In genomic region chr13:30623392-30623791, GRCh38 we compare ENCODE assay signal across 16 cellular contexts. TPM values are rescaled to one million over a fixed set of nuclear protein-coding genes. Genes with fewer than 3 reads are reported as not detected.
DNase-seq lines count a peak whose midpoint lies in the region; ATAC-seq and TF ChIP-seq lines count a peak whose summit lies in the region.
"Had no signal": no experiment of that assay in that cellular context is flagged by ENCODE, and none has a peak within 500 bp of the region (broad histone marks: within the 10 kb centered on the region; RNA-seq: fewer than 3 reads in every experiment).

No MANE protein-coding gene starts in this region.

- no peak for ATAC-seq in activated CD8-positive, alpha-beta T cell treated with anti-CD3 and anti-CD28 coated beads for 36 hours
- ATAC-seq in activated CD8-positive, alpha-beta T cell treated with anti-CD3 and anti-CD28 coated beads, Interleukin-2, amount 10 ng/mL, durations not matched to agents 7 days and 5 days, result no peak
- no peak for ATAC-seq in T-cell (replicated peaks in 1 of 4)
- ATAC-seq in activated T-helper 17 cell treated with anti-CD3 and anti-CD28 coated beads, Interleukin-2, amount 50 U/mL, for 72 hours (replicated peaks), result no peak
- no peak for ATAC-seq in lower lobe of right lung
- ATAC-seq: GM12878 had no signal

- peak overlapping the region; percentile 19 for H3K27ac Mint-ChIP-seq in activated CD8-positive, alpha-beta T cell treated with anti-CD3 and anti-CD28 coated beads for 36 hours
- no peak overlapping the region for H3K27ac Mint-ChIP-seq in activated CD8-positive, alpha-beta T cell treated with anti-CD3 and anti-CD28 coated beads, Interleukin-2, amount 10 ng/mL, durations not matched to agents 7 days and 5 days
- peak overlapping the region; percentile 8 to 55 for H3K27ac Mint-ChIP-seq in T-cell
- no peak overlapping the region for H3K27ac Mint-ChIP-seq in activated T-helper 17 cell treated with anti-CD3 and anti-CD28 coated beads, Interleukin-2, amount 50 U/mL, for 72 hours
- no peak overlapping the region for H3K27ac Mint-ChIP-seq in activated T-helper 2 cell treated with anti-CD3 and anti-CD28 coated beads, Interferon-gamma antibody, Interleukin-2, Interleukin-4, amounts not matched to agents 10 μg/mL and 5 μg/mL and 100 μg/mL, durations not matched to agents 14 hours and 24 hours and 36 hours
- H3K27ac Mint-ChIP-seq: H9 had no signal

- H3K4me1 Mint-ChIP-seq in activated CD8-positive, alpha-beta T cell treated with anti-CD3 and anti-CD28 coated beads for 36 hours (ENCODE audit: low read depth), result peaks cover 45% of the 10 kb centered on the region
- H3K4me1 Mint-ChIP-seq in activated CD8-positive, alpha-beta T cell treated with anti-CD3 and anti-CD28 coated beads, Interleukin-2, amount 10 ng/mL, durations not matched to agents 7 days and 5 days (ENCODE audit: low read depth), result peaks cover 48% of the 10 kb centered on the region
- H3K4me1 Mint-ChIP-seq in T-cell, result peaks cover 40 to 46% (median 44%) of the 10 kb centered on the region in 3 donors
- H3K4me1 Mint-ChIP-seq in activated T-helper 17 cell treated with anti-CD3 and anti-CD28 coated beads, Interleukin-2, amount 50 U/mL, for 72 hours, result peaks cover 10% of the 10 kb centered on the region
- H3K4me1 Mint-ChIP-seq in activated T-helper 2 cell treated with anti-CD3 and anti-CD28 coated beads, Interferon-gamma antibody, Interleukin-2, Interleukin-4, amounts not matched to agents 10 μg/mL and 5 μg/mL and 100 μg/mL, durations not matched to agents 14 hours and 24 hours and 36 hours (ENCODE audit: low read depth), result peaks cover 34% of the 10 kb centered on the region

- H3K27ac ChIP-seq in lower lobe of right lung, result no peak overlapping the region

- H3K36me3 Mint-ChIP-seq in activated CD8-positive, alpha-beta T cell treated with anti-CD3 and anti-CD28 coated beads for 36 hours (ENCODE audit: low read depth), result peaks cover 36% of the 10 kb centered on the region
- peaks cover 49% of the 10 kb centered on the region for H3K36me3 Mint-ChIP-seq in activated CD8-positive, alpha-beta T cell treated with anti-CD3 and anti-CD28 coated beads, Interleukin-2, amount 10 ng/mL, durations not matched to agents 7 days and 5 days (ENCODE audit: low read depth)
- H3K36me3 Mint-ChIP-seq in T-cell, result peaks cover 30% of the 10 kb centered on the region
- peaks cover 67% of the 10 kb centered on the region for H3K36me3 Mint-ChIP-seq in activated T-helper 17 cell treated with anti-CD3 and anti-CD28 coated beads, Interleukin-2, amount 50 U/mL, for 72 hours (ENCODE audit: low read depth)
- H3K36me3 Mint-ChIP-seq in activated T-helper 2 cell treated with anti-CD3 and anti-CD28 coated beads, Interferon-gamma antibody, Interleukin-2, Interleukin-4, amounts not matched to agents 10 μg/mL and 5 μg/mL and 100 μg/mL, durations not matched to agents 14 hours and 24 hours and 36 hours (ENCODE audit: low read depth), result peaks cover 39% of the 10 kb centered on the region

- H3K4me3 ChIP-seq in choroid plexus epithelial cell (ENCODE audit: low read depth, low read length), result no peak overlapping the region
- no peak overlapping the region for H3K4me3 ChIP-seq in lower lobe of right lung
- H3K4me3 ChIP-seq: GM12878 had no signal

- POLR2A ChIA-PET in activated CD8-positive, alpha-beta T cell treated with anti-CD3 and anti-CD28 coated beads for 36 hours (lab: Charles Lee), result interaction anchor here (0.6 kb wide), 1 partner anchor 117 kb away, joined by 4 read pairs; no protein-coding TSS in a partner anchor
- POLR2A ChIA-PET in activated CD8-positive, alpha-beta T cell treated with anti-CD3 and anti-CD28 coated beads, Interleukin-2, amount 10 ng/mL, durations not matched to agents 7 days and 5 days (lab: Charles Lee), result no interaction called here
- POLR2A ChIA-PET in T-cell (lab: Charles Lee), result no interaction called here

- no peak for DNase-seq in activated CD8-positive, alpha-beta T cell treated with anti-CD3 and anti-CD28 coated beads for 36 hours
- DNase-seq in activated CD8-positive, alpha-beta T cell treated with anti-CD3 and anti-CD28 coated beads, Interleukin-2, amount 10 ng/mL, durations not matched to agents 7 days and 5 days, result no peak
- DNase-seq in T-cell (no peak), choroid plexus epithelial cell (ENCODE audit: low read depth) (peak; percentile 51), pulmonary artery endothelial cell (ENCODE audit: low read depth, low spot score) (peak; percentile 57), lower lobe of right lung (no peak)
- no peak for DNase-seq in activated T-helper 2 cell treated with anti-CD3 and anti-CD28 coated beads, Interferon-gamma antibody, Interleukin-2, Interleukin-4, amounts not matched to agents 10 μg/mL and 5 μg/mL and 100 μg/mL, durations not matched to agents 14 hours and 24 hours and 36 hours (ENCODE audit: low spot score)
- DNase-seq: C1 segment of cervical spinal cord, Caco-2, H9, NCI-H1105 treated with DMSO at 0.1 percent for 48 hours, NCI-H187 treated with DMSO at 0.1 percent for 48 hours, NCI-H2171, NCI-H774 had no signal

- H3K27me3 ChIP-seq in lower lobe of right lung (ENCODE audit: low read depth), result no peaks in the 10 kb centered on the region

- H3K9me3 Mint-ChIP-seq in activated CD8-positive, alpha-beta T cell treated with anti-CD3 and anti-CD28 coated beads for 36 hours, result no peaks in the 10 kb centered on the region
- H3K9me3 Mint-ChIP-seq in activated CD8-positive, alpha-beta T cell treated with anti-CD3 and anti-CD28 coated beads, Interleukin-2, amount 10 ng/mL, durations not matched to agents 7 days and 5 days (ENCODE audit: insufficient read depth), result no peaks in the 10 kb centered on the region
- H3K9me3 Mint-ChIP-seq in T-cell, result no peaks in the 10 kb centered on the region
- H3K9me3 Mint-ChIP-seq in activated T-helper 17 cell treated with anti-CD3 and anti-CD28 coated beads, Interleukin-2, amount 50 U/mL, for 72 hours, result no peaks in the 10 kb centered on the region
- H3K9me3 Mint-ChIP-seq in activated T-helper 2 cell treated with anti-CD3 and anti-CD28 coated beads, Interferon-gamma antibody, Interleukin-2, Interleukin-4, amounts not matched to agents 10 μg/mL and 5 μg/mL and 100 μg/mL, durations not matched to agents 14 hours and 24 hours and 36 hours, result no peaks in the 10 kb centered on the region
- H3K9me3 Mint-ChIP-seq: H9 had no signal

- H3K9me3 ChIP-seq in lower lobe of right lung, result no peaks in the 10 kb centered on the region
- H3K9me3 ChIP-seq: Caco-2 had no signal

- intact Hi-C loops in activated CD8-positive, alpha-beta T cell treated with anti-CD3 and anti-CD28 coated beads for 36 hours (cut with micrococcal nuclease), result no loop called here
- intact Hi-C loops in lower lobe of right lung (cut with DNase I), result no loop called here
- intact Hi-C loops in activated T-helper 2 cell treated with anti-CD3 and anti-CD28 coated beads, Interferon-gamma antibody, Interleukin-2, Interleukin-4, amounts not matched to agents 10 μg/mL and 5 μg/mL and 100 μg/mL, durations not matched to agents 14 hours and 24 hours and 36 hours (cut with micrococcal nuclease), result no loop called here

- no peak overlapping the region for H3K4me3 Mint-ChIP-seq in activated CD8-positive, alpha-beta T cell treated with anti-CD3 and anti-CD28 coated beads for 36 hours
- H3K4me3 Mint-ChIP-seq in activated CD8-positive, alpha-beta T cell treated with anti-CD3 and anti-CD28 coated beads, Interleukin-2, amount 10 ng/mL, durations not matched to agents 7 days and 5 days, result no peak overlapping the region
- H3K4me3 Mint-ChIP-seq in T-cell, result no peak overlapping the region
- no peak overlapping the region for H3K4me3 Mint-ChIP-seq in activated T-helper 17 cell treated with anti-CD3 and anti-CD28 coated beads, Interleukin-2, amount 50 U/mL, for 72 hours
- H3K4me3 Mint-ChIP-seq in activated T-helper 2 cell treated with anti-CD3 and anti-CD28 coated beads, Interferon-gamma antibody, Interleukin-2, Interleukin-4, amounts not matched to agents 10 μg/mL and 5 μg/mL and 100 μg/mL, durations not matched to agents 14 hours and 24 hours and 36 hours (ENCODE audit: low read depth), result no peak overlapping the region
- H3K4me3 Mint-ChIP-seq: H9 had no signal

- no peaks in the 10 kb centered on the region for H3K27me3 Mint-ChIP-seq in activated CD8-positive, alpha-beta T cell treated with anti-CD3 and anti-CD28 coated beads for 36 hours
- H3K27me3 Mint-ChIP-seq in activated CD8-positive, alpha-beta T cell treated with anti-CD3 and anti-CD28 coated beads, Interleukin-2, amount 10 ng/mL, durations not matched to agents 7 days and 5 days (ENCODE audit: low read depth), result no peaks in the 10 kb centered on the region
- no peaks in the 10 kb centered on the region for H3K27me3 Mint-ChIP-seq in T-cell
- no peaks in the 10 kb centered on the region for H3K27me3 Mint-ChIP-seq in activated T-helper 17 cell treated with anti-CD3 and anti-CD28 coated beads, Interleukin-2, amount 50 U/mL, for 72 hours
- H3K27me3 Mint-ChIP-seq in activated T-helper 2 cell treated with anti-CD3 and anti-CD28 coated beads, Interferon-gamma antibody, Interleukin-2, Interleukin-4, amounts not matched to agents 10 μg/mL and 5 μg/mL and 100 μg/mL, durations not matched to agents 14 hours and 24 hours and 36 hours (ENCODE audit: low read depth), result no peaks in the 10 kb centered on the region

- CTCF ChIA-PET in activated CD8-positive, alpha-beta T cell treated with anti-CD3 and anti-CD28 coated beads for 36 hours (lab: Charles Lee), result interaction anchor here (0.6 to 1.3 kb wide), 3 partner anchors 21 to 242 kb away, joined by 3 read pairs; no protein-coding TSS in a partner anchor
- CTCF ChIA-PET in activated CD8-positive, alpha-beta T cell treated with anti-CD3 and anti-CD28 coated beads, Interleukin-2, amount 10 ng/mL, durations not matched to agents 7 days and 5 days (lab: Charles Lee), result interaction anchor here (1.1 kb wide), 1 partner anchor 15 kb away, joined by 3 read pairs; no protein-coding TSS in a partner anchor
- CTCF ChIA-PET in T-cell (lab: Charles Lee), result interaction anchor here in 1 of 2 donors (0.5 to 1.0 kb wide), 4 partner anchors 12 to 792 kb away, joined by 3 to 4 read pairs (median 3); no protein-coding TSS in a partner anchor

- peaks cover 33% of the 10 kb centered on the region for H3K36me3 ChIP-seq in lower lobe of right lung

- no peak for TF ChIP-seq CTCF in activated CD8-positive, alpha-beta T cell treated with anti-CD3 and anti-CD28 coated beads for 36 hours (IDR thresholded peaks at IDR 0.05)
- no peak for TF ChIP-seq CTCF in choroid plexus epithelial cell (conservative IDR thresholded peaks at IDR 0.05; ENCODE audit: low read depth, low read length)
- TF ChIP-seq CTCF in lower lobe of right lung (IDR thresholded peaks at IDR 0.05), result no peak

- H3K4me1 ChIP-seq in lower lobe of right lung, result peaks cover 26% of the 10 kb centered on the region

RNA-seq across cellular contexts. Expression of gene USPL1, which starts 5.7 kb away (rescaled TPM):
- 10 to 100 TPM; 12.4 to 13.0 TPM for total RNA-seq in activated CD8-positive, alpha-beta T cell treated with anti-CD3 and anti-CD28 coated beads for 36 hours
- total RNA-seq in activated CD8-positive, alpha-beta T cell treated with anti-CD3 and anti-CD28 coated beads, Interleukin-2, amount 10 ng/mL, durations not matched to agents 7 days and 5 days, result 10 to 100 TPM; 14.8 to 16.7 TPM
- total RNA-seq in T-cell (10 to 100 TPM; 24.1 to 32.9 (median 26.7) TPM), pulmonary artery endothelial cell (14.2 and 26.2 TPM in 2 replicates), lower lobe of right lung (14.9 TPM)
- total RNA-seq in activated T-helper 17 cell treated with anti-CD3 and anti-CD28 coated beads, Interleukin-2, amount 50 U/mL, for 72 hours, result 10 to 100 TPM; 17.3 to 18.6 TPM
- total RNA-seq in activated T-helper 2 cell treated with anti-CD3 and anti-CD28 coated beads, Interferon-gamma antibody, Interleukin-2, Interleukin-4, amounts not matched to agents 10 μg/mL and 5 μg/mL and 100 μg/mL, durations not matched to agents 14 hours and 24 hours and 36 hours, result 14.0 and 14.3 TPM in 2 replicates

Comparison
In these comparisons a context has a peak if more than half of its experiments do, and no peak if none do; other contexts are left out.
1. H3K27ac Mint-ChIP-seq: peak in activated CD8-positive, alpha-beta T cell treated with anti-CD3 and anti-CD28 coated beads for 36 hours (single experiment) and T-cell (2 of 2); none in activated CD8-positive, alpha-beta T cell treated with anti-CD3 and anti-CD28 coated beads, Interleukin-2, amount 10 ng/mL, durations not matched to agents 7 days and 5 days (single experiment), activated T-helper 17 cell treated with anti-CD3 and anti-CD28 coated beads, Interleukin-2, amount 50 U/mL, for 72 hours (single experiment) and activated T-helper 2 cell treated with anti-CD3 and anti-CD28 coated beads, Interferon-gamma antibody, Interleukin-2, Interleukin-4, amounts not matched to agents 10 μg/mL and 5 μg/mL and 100 μg/mL, durations not matched to agents 14 hours and 24 hours and 36 hours (single experiment).
2. DNase-seq: peak in choroid plexus epithelial cell (single experiment) and pulmonary artery endothelial cell (single experiment); none in activated CD8-positive, alpha-beta T cell treated with anti-CD3 and anti-CD28 coated beads for 36 hours (single experiment), activated CD8-positive, alpha-beta T cell treated with anti-CD3 and anti-CD28 coated beads, Interleukin-2, amount 10 ng/mL, durations not matched to agents 7 days and 5 days (single experiment), T-cell (0 of 34), lower lobe of right lung (single experiment) and activated T-helper 2 cell treated with anti-CD3 and anti-CD28 coated beads, Interferon-gamma antibody, Interleukin-2, Interleukin-4, amounts not matched to agents 10 μg/mL and 5 μg/mL and 100 μg/mL, durations not matched to agents 14 hours and 24 hours and 36 hours (single experiment).